8 cellular contexts compared by ENCODE assay signal in the genomic region with DNA sequence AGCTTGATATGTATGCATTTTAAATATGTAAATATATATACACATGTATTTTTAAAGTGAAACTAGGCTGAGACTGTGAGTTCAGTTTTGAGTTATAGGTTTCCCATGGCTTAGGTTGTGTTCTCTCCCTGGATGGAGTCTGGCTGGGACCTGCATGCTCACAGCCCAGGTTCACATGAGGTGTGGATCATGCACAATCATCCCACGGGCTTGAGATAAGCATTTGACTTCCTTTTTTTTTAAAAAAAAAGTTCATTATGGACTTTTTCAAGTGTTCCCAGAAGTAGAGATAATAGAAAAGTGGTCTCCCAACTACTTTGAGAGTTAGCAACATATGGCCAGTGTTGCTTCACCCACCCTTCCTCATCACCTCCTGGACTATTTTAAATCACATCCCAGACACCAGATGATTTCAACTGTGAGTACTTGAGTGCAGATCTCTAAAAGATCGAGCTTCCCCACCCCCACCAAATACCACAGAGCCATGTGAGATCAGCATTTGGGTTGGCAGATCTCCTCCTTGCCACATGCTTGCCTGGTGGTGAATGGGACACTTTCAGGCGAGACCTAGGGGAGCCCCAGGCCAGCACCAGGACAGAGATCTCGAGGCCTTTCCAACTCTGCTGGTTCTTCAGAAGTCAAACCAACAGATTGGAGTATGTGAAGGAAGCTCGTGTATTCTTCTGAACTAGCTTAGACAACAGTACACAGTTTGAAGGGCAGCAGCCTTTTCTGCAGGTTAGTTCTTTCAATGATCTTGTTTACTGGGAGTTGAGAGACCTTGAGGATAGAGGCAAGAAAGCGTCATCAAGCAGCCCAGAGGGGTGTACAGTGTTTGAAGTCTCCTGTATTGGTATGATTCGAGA. TPM values are rescaled to one million over a fixed set of nuclear protein-coding genes. Genes with fewer than 3 reads are reported as not detected.
A peak's percentile ranks its signal among the peaks of the same experiment; 100 is the strongest.
DNase-seq lines count a peak whose midpoint lies in the region; ATAC-seq and TF ChIP-seq lines count a peak whose summit lies in the region.

No MANE protein-coding gene starts in this region.

- H3K27me3 ChIP-seq in tibial nerve: no peaks in the 10 kb centered on the region
- H3K27me3 ChIP-seq in prostate gland (replicated peaks; ENCODE audit: insufficient read depth): no peaks in the 10 kb centered on the region

- H3K9me3 Mint-ChIP-seq in activated naive CD4-positive, alpha-beta T cell treated with anti-CD3 and anti-CD28 coated beads for 36 hours: no peaks in the 10 kb centered on the region
- no peaks in the 10 kb centered on the region for H3K9me3 Mint-ChIP-seq in activated CD4-positive, alpha-beta memory T cell treated with anti-CD3 and anti-CD28 coated beads for 36 hours

- peak; percentile 38 for DNase-seq in activated naive CD4-positive, alpha-beta T cell treated with anti-CD3 and anti-CD28 coated beads for 36 hours
- DNase-seq in activated naive CD4-positive, alpha-beta T cell (lab: John Stamatoyannopoulos, UW): no peak
- peak; percentile 57 for DNase-seq in activated CD4-positive, alpha-beta memory T cell treated with anti-CD3 and anti-CD28 coated beads for 36 hours
- DNase-seq in left cardiac atrium (no peak), tibial nerve (ENCODE audit: low spot score in 2 of 2) (no peak), prostate gland (ENCODE audit: low spot score) (no peak), NCI-H2081 (lab: John Stamatoyannopoulos, UW) (no peak)

- CTCF ChIA-PET in activated naive CD4-positive, alpha-beta T cell treated with anti-CD3 and anti-CD28 coated beads for 36 hours (lab: Charles Lee): interaction anchor here (0.6 to 2.0 kb wide), 2 partner anchors 41 to 42 kb away, joined by 3 to 5 read pairs; no protein-coding TSS in a partner anchor
- CTCF ChIA-PET in activated CD4-positive, alpha-beta memory T cell treated with anti-CD3 and anti-CD28 coated beads for 36 hours (lab: Charles Lee): interaction anchor here (1.0 to 3.9 kb wide), 5 partner anchors 9 to 48 kb away, joined by 4 to 21 read pairs (median 4); partner anchors contain the start of gene MED15

- TF ChIP-seq CTCF in tibial nerve (IDR thresholded peaks at IDR 0.05) (no peak), prostate gland (IDR thresholded peaks at IDR 0.05) (no peak)

- no peak overlapping the region for H3K4me3 ChIP-seq in tibial nerve
- no peak overlapping the region for H3K4me3 ChIP-seq in prostate gland

- intact Hi-C loops in activated naive CD4-positive, alpha-beta T cell treated with anti-CD3 and anti-CD28 coated beads for 36 hours (cut with micrococcal nuclease): loop anchor here (1.0 kb wide), 1 partner anchor 28 kb away; no protein-coding TSS in a partner anchor
- intact Hi-C loops in activated CD4-positive, alpha-beta memory T cell treated with anti-CD3 and anti-CD28 coated beads for 36 hours (cut with micrococcal nuclease): loop anchor here (1.0 to 2.0 kb wide), 2 partner anchors 15 to 28 kb away; no protein-coding TSS in a partner anchor
- intact Hi-C loops in left cardiac atrium (cut with DNase I) (no loop called here), prostate gland (cut with DNase I) (no loop called here)

- H3K4me1 Mint-ChIP-seq in activated naive CD4-positive, alpha-beta T cell treated with anti-CD3 and anti-CD28 coated beads for 36 hours (ENCODE audit: low read depth): peaks cover 78% of the 10 kb centered on the region
- peaks cover 73% of the 10 kb centered on the region for H3K4me1 Mint-ChIP-seq in activated CD4-positive, alpha-beta memory T cell treated with anti-CD3 and anti-CD28 coated beads for 36 hours (ENCODE audit: low read depth)

- no peak for TF ChIP-seq POLR2A in tibial nerve (IDR thresholded peaks at IDR 0.05)
- no peak for TF ChIP-seq POLR2A in prostate gland (IDR thresholded peaks at IDR 0.05)

- no peaks in the 10 kb centered on the region for H3K9me3 ChIP-seq in tibial nerve
- no peaks in the 10 kb centered on the region for H3K9me3 ChIP-seq in prostate gland

- no peak overlapping the region for H3K4me3 Mint-ChIP-seq in activated naive CD4-positive, alpha-beta T cell treated with anti-CD3 and anti-CD28 coated beads for 36 hours
- no peak overlapping the region for H3K4me3 Mint-ChIP-seq in activated CD4-positive, alpha-beta memory T cell treated with anti-CD3 and anti-CD28 coated beads for 36 hours

- H3K27ac Mint-ChIP-seq in activated naive CD4-positive, alpha-beta T cell treated with anti-CD3 and anti-CD28 coated beads for 36 hours: peak overlapping the region; percentile 20
- peak overlapping the region; percentile 75 for H3K27ac Mint-ChIP-seq in activated CD4-positive, alpha-beta memory T cell treated with anti-CD3 and anti-CD28 coated beads for 36 hours

- H3K36me3 ChIP-seq in tibial nerve: peaks cover 0 to 24% (median 5%) of the 10 kb centered on the region in 3 donors
- H3K36me3 ChIP-seq in prostate gland: peaks cover 0 to 2% of the 10 kb centered on the region in 2 donors

- POLR2A ChIA-PET in activated CD4-positive, alpha-beta memory T cell treated with anti-CD3 and anti-CD28 coated beads for 36 hours (lab: Charles Lee): interaction anchor here (1.2 to 1.9 kb wide), 3 partner anchors 13 to 46 kb away, joined by 3 to 13 read pairs (median 3); partner anchors contain the start of gene MED15

- H3K4me1 ChIP-seq in tibial nerve (peaks cover 0 to 81% (median 35%) of the 10 kb centered on the region in 4 donors), prostate gland (replicated peaks) (no peaks in the 10 kb centered on the region)

- ATAC-seq in left cardiac atrium (peak; percentile 56 to 73), HG03571 (IDR thresholded peaks at IDR 0.05; ENCODE audit: unreplicated experiment) (no peak)

- no peaks in the 10 kb centered on the region for H3K27me3 Mint-ChIP-seq in activated naive CD4-positive, alpha-beta T cell treated with anti-CD3 and anti-CD28 coated beads for 36 hours (ENCODE audit: low read depth)
- no peaks in the 10 kb centered on the region for H3K27me3 Mint-ChIP-seq in activated CD4-positive, alpha-beta memory T cell treated with anti-CD3 and anti-CD28 coated beads for 36 hours

- TF ChIP-seq EP300 in tibial nerve (IDR thresholded peaks at IDR 0.05): no peak

- H3K27ac ChIP-seq in tibial nerve (peak overlapping the region in 3 of 4 donors; percentile 43 to 71 (median 64)), prostate gland (no peak overlapping the region)

- WGBS in tibial nerve, 2 donors: 29 to 35% methylated on average over 7 of the region's 7 CpGs
- 54% methylated on average over 7 of the region's 7 CpGs for WGBS in prostate gland

- peaks cover 36% of the 10 kb centered on the region for H3K36me3 Mint-ChIP-seq in activated naive CD4-positive, alpha-beta T cell treated with anti-CD3 and anti-CD28 coated beads for 36 hours (ENCODE audit: low read depth)
- H3K36me3 Mint-ChIP-seq in activated CD4-positive, alpha-beta memory T cell treated with anti-CD3 and anti-CD28 coated beads for 36 hours: peaks cover 33% of the 10 kb centered on the region

RNA-seq across cellular contexts. Expression of gene MED15, which starts 15.9 kb away (rescaled TPM):
- total RNA-seq in activated naive CD4-positive, alpha-beta T cell treated with anti-CD3 and anti-CD28 coated beads for 36 hours: 100 to 1,000 TPM in 1 of 2 experiments, 10 to 100 TPM in 1; 94.7 to 108 TPM
- total RNA-seq in activated CD4-positive, alpha-beta memory T cell treated with anti-CD3 and anti-CD28 coated beads for 36 hours: 10 to 100 TPM; 93.3 to 97.4 TPM
- total RNA-seq in left cardiac atrium (10 to 100 TPM; 42.7 to 47.9 TPM), tibial nerve (100 to 1,000 TPM in 2 of 4 donors, 10 to 100 TPM in 2; 49.2 to 147 (median 102) TPM), prostate gland (10 to 100 TPM; 43.2 to 87.1 TPM)

RNA-seq across cellular contexts. Expression of gene KLHL22, which starts 27.8 kb away (rescaled TPM):
- total RNA-seq in activated naive CD4-positive, alpha-beta T cell treated with anti-CD3 and anti-CD28 coated beads for 36 hours: 10 to 100 TPM; 10.1 to 11.7 TPM
- 10 to 100 TPM; 23.3 to 25.5 TPM for total RNA-seq in activated CD4-positive, alpha-beta memory T cell treated with anti-CD3 and anti-CD28 coated beads for 36 hours
- total RNA-seq in left cardiac atrium (10 to 100 TPM; 18.7 to 19.6 TPM), tibial nerve (10 to 100 TPM; 31.6 to 50.4 (median 41.4) TPM), prostate gland (10 to 100 TPM; 45.1 to 51.3 TPM)

Comparison
In these comparisons a context has a peak if more than half of its experiments do, and no peak if none do; other contexts are left out.
1. DNase-seq: peak in activated naive CD4-positive, alpha-beta T cell treated with anti-CD3 and anti-CD28 coated beads for 36 hours (single experiment) and activated CD4-positive, alpha-beta memory T cell treated with anti-CD3 and anti-CD28 coated beads for 36 hours (single experiment); none in activated naive CD4-positive, alpha-beta T cell (0 of 4), left cardiac atrium (single experiment), tibial nerve (0 of 2), prostate gland (single experiment) and NCI-H2081 (0 of 2).
2. H3K27ac ChIP-seq: peak in tibial nerve (3 of 4); none in prostate gland (0 of 2).
3. intact Hi-C loops: an anchor here in activated naive CD4-positive, alpha-beta T cell treated with anti-CD3 and anti-CD28 coated beads for 36 hours (1.0 kb wide) and activated CD4-positive, alpha-beta memory T cell treated with anti-CD3 and anti-CD28 coated beads for 36 hours (1.0 to 2.0 kb wide); none called in left cardiac atrium and prostate gland.